Comparison of ENCODE assay signal across 3 cellular contexts in the genomic region with DNA sequence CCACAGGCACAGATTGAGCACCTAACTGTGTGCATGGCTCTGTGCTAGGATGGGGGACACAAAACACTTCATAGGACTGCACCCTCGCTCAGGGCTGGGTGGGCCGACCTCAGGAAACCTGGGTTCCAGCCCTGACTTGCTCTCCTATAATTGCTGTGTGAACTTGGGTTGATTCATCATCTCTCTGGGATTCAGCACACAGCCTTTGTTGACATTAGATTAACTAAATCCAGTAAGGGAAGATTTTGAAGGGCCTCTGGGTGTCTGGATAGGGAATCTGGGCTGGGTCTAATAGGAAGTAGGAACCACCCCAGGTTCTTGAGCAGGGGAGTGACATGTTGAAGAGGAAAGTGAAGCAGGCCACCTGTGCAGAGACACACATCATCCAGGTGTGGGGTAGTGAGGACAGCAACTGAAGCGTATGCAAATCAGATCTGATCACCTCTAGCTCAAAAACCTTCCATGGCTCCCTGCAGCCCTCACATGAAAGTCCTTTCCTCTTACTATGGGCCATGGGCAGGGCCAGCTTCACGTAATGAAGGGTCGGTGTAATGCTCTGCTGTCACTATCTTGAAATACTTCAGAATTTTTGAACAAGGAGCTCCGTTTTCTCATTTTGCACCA. TPM values are rescaled to one million over a fixed set of nuclear protein-coding genes. Genes with fewer than 3 reads are reported as not detected.
"Had no signal": no experiment of that assay in that cellular context is flagged by ENCODE, and none has a peak within 500 bp of the region (broad histone marks: within the 10 kb centered on the region; RNA-seq: fewer than 3 reads in every experiment).

No MANE protein-coding gene starts in this region.

RNA-seq across cellular contexts. Expression of gene INPP5J, which starts 53.0 kb away (rescaled TPM):
- total RNA-seq: mononuclear cell had no signal
- polyA plus RNA-seq: immature natural killer cell; naive thymus-derived CD4-positive, alpha-beta T cell had no signal
